In the genomic region with DNA sequence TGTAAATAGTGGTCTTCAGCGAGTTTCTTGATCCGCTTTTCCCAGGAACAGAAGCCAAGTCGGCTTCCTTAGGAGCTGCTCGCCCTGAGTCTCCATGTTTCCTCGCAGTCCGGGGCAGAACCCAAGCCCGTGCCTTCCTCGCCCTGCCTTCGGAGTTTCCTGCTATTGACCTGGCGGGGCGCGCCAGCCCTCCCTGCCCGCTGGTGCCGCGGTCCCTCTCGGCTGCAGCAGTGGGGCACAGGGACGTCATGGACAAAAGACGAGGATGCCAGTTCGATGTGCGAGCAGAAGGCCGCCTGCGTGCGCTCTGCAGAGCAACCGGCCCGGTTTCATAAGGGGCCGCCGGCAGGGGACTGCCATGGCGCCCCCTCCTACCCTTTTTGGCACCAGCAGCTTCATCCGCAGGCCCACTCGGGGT, we compare ENCODE assay signal across 8 cellular contexts. TPM values are rescaled to one million over a fixed set of nuclear protein-coding genes. Genes with fewer than 3 reads are reported as not detected.
A peak's percentile ranks its signal among the peaks of the same experiment; 100 is the strongest.
DNase-seq lines count a peak whose midpoint lies in the region; ATAC-seq and TF ChIP-seq lines count a peak whose summit lies in the region.

No MANE protein-coding gene starts in this region.

- CTCF ChIA-PET in activated naive CD4-positive, alpha-beta T cell treated with anti-CD3 and anti-CD28 coated beads for 36 hours (lab: Charles Lee) = interaction anchor here (0.9 to 4.1 kb wide), 14 partner anchors 11 to 915 kb away, joined by 3 to 22 read pairs (median 4); no protein-coding TSS in a partner anchor

- peaks cover 42% of the 10 kb centered on the region for H3K4me1 Mint-ChIP-seq in activated naive CD4-positive, alpha-beta T cell treated with anti-CD3 and anti-CD28 coated beads for 36 hours (ENCODE audit: low read depth)
- H3K4me1 Mint-ChIP-seq in progenitor cell of endocrine pancreas (ENCODE audit: low read depth) = peaks cover 35% of the 10 kb centered on the region

- peak overlapping the region; percentile 67 for H3K4me3 Mint-ChIP-seq in activated naive CD4-positive, alpha-beta T cell treated with anti-CD3 and anti-CD28 coated beads for 36 hours
- peak overlapping the region; percentile 70 for H3K4me3 Mint-ChIP-seq in progenitor cell of endocrine pancreas (ENCODE audit: low read depth)

- no peaks in the 10 kb centered on the region for H3K9me3 Mint-ChIP-seq in activated naive CD4-positive, alpha-beta T cell treated with anti-CD3 and anti-CD28 coated beads for 36 hours
- no peaks in the 10 kb centered on the region for H3K9me3 Mint-ChIP-seq in progenitor cell of endocrine pancreas (ENCODE audit: low read depth)

- peaks cover 39% of the 10 kb centered on the region for H3K4me1 ChIP-seq in Loucy (ENCODE audit: insufficient read depth, low read length, poor library complexity, severe bottlenecking)

- peak overlapping the region; percentile 85 for H3K4me2 ChIP-seq in Loucy (ENCODE audit: low read depth, low read length, poor library complexity, severe bottlenecking)

- intact Hi-C loops in activated naive CD4-positive, alpha-beta T cell treated with anti-CD3 and anti-CD28 coated beads for 36 hours (cut with micrococcal nuclease) = loop anchor here (1.0 to 10.0 kb wide), 12 partner anchors 161 to 1969 kb away; a partner anchor contains a TSS
- intact Hi-C loops in Right ventricle myocardium superior (cut with DNase I) = loop anchor here (5.0 kb wide), 2 partner anchors 259 to 859 kb away; no protein-coding TSS in a partner anchor

- H3K9ac ChIP-seq in Loucy (ENCODE audit: low read depth, low read length, poor library complexity, severe bottlenecking) = peak overlapping the region; percentile 72

- DNase-seq in NCI-H2081 (lab: John Stamatoyannopoulos, UW) (peak; percentile 50 to 78), NCI-H2081 treated with DMSO at 0.1 percent for 48 hours (lab: John Stamatoyannopoulos, UW) (no peak), Right ventricle myocardium superior (peak; percentile 66), progenitor cell of endocrine pancreas (ENCODE audit: low spot score, unreplicated experiment) (peak; percentile 34), NCI-H524 treated with DMSO at 0.1 percent for 48 hours (lab: John Stamatoyannopoulos, UW) (no peak), ACHN (no peak)
- peak; percentile 44 for DNase-seq in activated naive CD4-positive, alpha-beta T cell treated with anti-CD3 and anti-CD28 coated beads for 36 hours

- H2AFZ ChIP-seq in Loucy (ENCODE audit: low read length) = peak overlapping the region; percentile 84

- no peaks in the 10 kb centered on the region for H3K27me3 ChIP-seq in Loucy (ENCODE audit: insufficient read depth, low read length, poor library complexity, severe bottlenecking)

- H3K27me3 Mint-ChIP-seq in activated naive CD4-positive, alpha-beta T cell treated with anti-CD3 and anti-CD28 coated beads for 36 hours (ENCODE audit: low read depth) = no peaks in the 10 kb centered on the region
- H3K27me3 Mint-ChIP-seq in progenitor cell of endocrine pancreas = peaks cover 17% of the 10 kb centered on the region

- TF ChIP-seq CTCF in Loucy (conservative IDR thresholded peaks at IDR 0.05; ENCODE audit: low read length) (no peak), progenitor cell of endocrine pancreas (IDR thresholded peaks at IDR 0.05; ENCODE audit: unreplicated experiment) (peak; percentile 21)

- ATAC-seq in Right ventricle myocardium superior (ENCODE audit: poor library complexity) = peak; percentile 72

- H3K9me3 ChIP-seq in Loucy (ENCODE audit: insufficient read depth, low read depth, low read length) = no peaks in the 10 kb centered on the region

- in situ Hi-C loops in ACHN (cut with HindIII; ENCODE audit: low pct_ligation_motif_present, low pct_unique_long_range_greater_than_20kb, low sequenced_read_pairs) = no loop called here

- peaks cover 4% of the 10 kb centered on the region; the same call in 1 of the 2 replicates for H3F3A ChIP-seq in Loucy (ENCODE audit: low read depth)

- peak overlapping the region; percentile 37 for H3K27ac Mint-ChIP-seq in activated naive CD4-positive, alpha-beta T cell treated with anti-CD3 and anti-CD28 coated beads for 36 hours
- H3K27ac Mint-ChIP-seq in progenitor cell of endocrine pancreas = peak overlapping the region; percentile 49

- H3K4me3 ChIP-seq in Loucy (ENCODE audit: low read length, poor library complexity, severe bottlenecking) = peak overlapping the region; percentile 74

- no peaks in the 10 kb centered on the region for H3K79me2 ChIP-seq in Loucy (ENCODE audit: insufficient read depth, low read length)

- no peaks in the 10 kb centered on the region for H3K36me3 Mint-ChIP-seq in activated naive CD4-positive, alpha-beta T cell treated with anti-CD3 and anti-CD28 coated beads for 36 hours (ENCODE audit: low read depth)
- H3K36me3 Mint-ChIP-seq in progenitor cell of endocrine pancreas (ENCODE audit: insufficient read depth) = no peaks in the 10 kb centered on the region

- H4K20me1 ChIP-seq in Loucy (ENCODE audit: insufficient read depth, low read length, poor library complexity, severe bottlenecking) = no peaks in the 10 kb centered on the region

- H3K9me2 ChIP-seq in Loucy (replicated peaks; ENCODE audit: low read depth, low read length) = no peaks in the 10 kb centered on the region

- H3K36me3 ChIP-seq in Loucy (ENCODE audit: insufficient read depth, low read length) = no peaks in the 10 kb centered on the region

RNA-seq across cellular contexts. Expression of a gene that starts 51.4 kb away (rescaled TPM):
- 1 to 10 TPM; 5.1 to 5.5 TPM for total RNA-seq in activated naive CD4-positive, alpha-beta T cell treated with anti-CD3 and anti-CD28 coated beads for 36 hours
- total RNA-seq in Right ventricle myocardium superior (28.8 TPM), progenitor cell of endocrine pancreas (4.7 and 4.9 TPM in 2 replicates)

Comparison
In these comparisons a context has a peak if more than half of its experiments do, and no peak if none do; other contexts are left out.
1. DNase-seq: peak in NCI-H2081 (2 of 2), activated naive CD4-positive, alpha-beta T cell treated with anti-CD3 and anti-CD28 coated beads for 36 hours (single experiment), Right ventricle myocardium superior (single experiment) and progenitor cell of endocrine pancreas (single experiment); none in NCI-H2081 treated with DMSO at 0.1 percent for 48 hours (single experiment), NCI-H524 treated with DMSO at 0.1 percent for 48 hours (single experiment) and ACHN (single experiment).